In genomic region chr1:245923215-245923614, GRCh38 we compare ENCODE assay signal across 1 cellular context.
TF ChIP-seq lines count a peak whose summit lies in the region.

No MANE protein-coding gene starts in this region.

TF ChIP-seq in WTC11, 78 proteins besides CTCF, POLR2A, EP300 and RAD21 (continued from another document):
- TF ChIP-seq, protein P1, sequence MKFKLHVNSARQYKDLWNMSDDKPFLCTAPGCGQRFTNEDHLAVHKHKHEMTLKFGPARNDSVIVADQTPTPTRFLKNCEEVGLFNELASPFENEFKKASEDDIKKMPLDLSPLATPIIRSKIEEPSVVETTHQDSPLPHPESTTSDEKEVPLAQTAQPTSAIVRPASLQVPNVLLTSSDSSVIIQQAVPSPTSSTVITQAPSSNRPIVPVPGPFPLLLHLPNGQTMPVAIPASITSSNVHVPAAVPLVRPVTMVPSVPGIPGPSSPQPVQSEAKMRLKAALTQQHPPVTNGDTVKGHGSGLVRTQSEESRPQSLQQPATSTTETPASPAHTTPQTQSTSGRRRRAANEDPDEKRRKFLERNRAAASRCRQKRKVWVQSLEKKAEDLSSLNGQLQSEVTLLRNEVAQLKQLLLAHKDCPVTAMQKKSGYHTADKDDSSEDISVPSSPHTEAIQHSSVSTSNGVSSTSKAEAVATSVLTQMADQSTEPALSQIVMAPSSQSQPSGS (CRISPR knock-in tag; IDR thresholded peaks at IDR 0.05; ENCODE audit: borderline replicate concordance, low read depth) = no peak
- TF ChIP-seq TEAD1 (CRISPR knock-in tag; IDR thresholded peaks at IDR 0.05) = no peak
- TF ChIP-seq PRRX2 (CRISPR knock-in tag; IDR thresholded peaks at IDR 0.05) = no peak
- TF ChIP-seq NR3C1 (CRISPR knock-in tag; conservative IDR thresholded peaks at IDR 0.05; ENCODE audit: low read depth) = no peak
- no peak for TF ChIP-seq E2F5 (CRISPR knock-in tag; IDR thresholded peaks at IDR 0.05)
- no peak for TF ChIP-seq GRHL2 (CRISPR knock-in tag; IDR thresholded peaks at IDR 0.05; ENCODE audit: insufficient replicate concordance, severe bottlenecking)
- TF ChIP-seq, protein P2, sequence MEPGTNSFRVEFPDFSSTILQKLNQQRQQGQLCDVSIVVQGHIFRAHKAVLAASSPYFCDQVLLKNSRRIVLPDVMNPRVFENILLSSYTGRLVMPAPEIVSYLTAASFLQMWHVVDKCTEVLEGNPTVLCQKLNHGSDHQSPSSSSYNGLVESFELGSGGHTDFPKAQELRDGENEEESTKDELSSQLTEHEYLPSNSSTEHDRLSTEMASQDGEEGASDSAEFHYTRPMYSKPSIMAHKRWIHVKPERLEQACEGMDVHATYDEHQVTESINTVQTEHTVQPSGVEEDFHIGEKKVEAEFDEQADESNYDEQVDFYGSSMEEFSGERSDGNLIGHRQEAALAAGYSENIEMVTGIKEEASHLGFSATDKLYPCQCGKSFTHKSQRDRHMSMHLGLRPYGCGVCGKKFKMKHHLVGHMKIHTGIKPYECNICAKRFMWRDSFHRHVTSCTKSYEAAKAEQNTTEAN (CRISPR knock-in tag; IDR thresholded peaks at IDR 0.05) = no peak
- TF ChIP-seq ZNF423 (CRISPR knock-in tag; IDR thresholded peaks at IDR 0.05) = no peak
- no peak for TF ChIP-seq ZNF317 (CRISPR knock-in tag; IDR thresholded peaks at IDR 0.05; ENCODE audit: borderline replicate concordance, low read depth)
